In genomic region chr2:196331143-196331542, GRCh38 we compare ENCODE assay signal across 11 cellular contexts.
DNase-seq lines count a peak whose midpoint lies in the region; ATAC-seq lines count a peak whose summit lies in the region.
"Had no signal": no experiment of that assay in that cellular context is flagged by ENCODE, and none has a peak within 500 bp of the region (broad histone marks: within the 10 kb centered on the region; RNA-seq: fewer than 3 reads in every experiment).

No MANE protein-coding gene starts in this region.

- no peak overlapping the region for H3K4me2 ChIP-seq in mesenchymal stem cell (ENCODE audit: low read length, poor library complexity, severe bottlenecking)

- no peak overlapping the region for H2BK15ac ChIP-seq in mesenchymal stem cell (ENCODE audit: low read depth, poor library complexity, severe bottlenecking)

- no peak overlapping the region for H2BK120ac ChIP-seq in mesenchymal stem cell (ENCODE audit: low read depth, low read length)

- H3K27me3 ChIP-seq in mesenchymal stem cell (ENCODE audit: control insufficient read depth in 1 of 2, insufficient read depth in 1 of 2, low read length in 2 of 2) = no peaks in the 10 kb centered on the region

- peak overlapping the region; percentile 48 for H3K9ac ChIP-seq in mesenchymal stem cell (ENCODE audit: low read length)

- no peak for ATAC-seq in GM18517 (IDR thresholded peaks at IDR 0.05; ENCODE audit: unreplicated experiment)
- ATAC-seq: activated T-cell treated with anti-CD3 and anti-CD28 coated beads, Interleukin-2, amount 50 U/mL, for 4 hours had no signal

- peak overlapping the region; percentile 4 to 57 for H3K18ac ChIP-seq in mesenchymal stem cell (ENCODE audit: low read depth in 1 of 2, low read length in 2 of 2)

- H3K9me3 ChIP-seq in mesenchymal stem cell (ENCODE audit: control insufficient read depth, low read length) = no peaks in the 10 kb centered on the region

- H4K91ac ChIP-seq in mesenchymal stem cell (ENCODE audit: low read length) = no peak overlapping the region

- no peak overlapping the region for H2AK5ac ChIP-seq in mesenchymal stem cell (ENCODE audit: low read length, severe bottlenecking)

- H3K27ac ChIP-seq in mesenchymal stem cell (ENCODE audit: low read length, poor library complexity, severe bottlenecking) = no peak overlapping the region
- H3K27ac ChIP-seq in caudate nucleus (ENCODE audit: low read depth, low read length) = no peak overlapping the region
- H3K27ac ChIP-seq: SK-N-MC had no signal

- peak overlapping the region; percentile 29 to 77 for H2BK12ac ChIP-seq in mesenchymal stem cell (ENCODE audit: low read length in 2 of 2)

- DNase-seq in Daoy (ENCODE audit: low read depth) = peak; percentile 72
- peak; percentile 78 for DNase-seq in NCI-H748 (lab: John Stamatoyannopoulos, UW; ENCODE audit: unreplicated experiment)
- DNase-seq in dermis blood vessel endothelial cell = peak; percentile 85
- DNase-seq in mesenchymal stem cell = peak; percentile 69
- no peak for DNase-seq in NK-92 (lab: John Stamatoyannopoulos, UW; ENCODE audit: unreplicated experiment)
- no peak for DNase-seq in hippocampal formation (lab: John Stamatoyannopoulos, UW)
- DNase-seq in caudate nucleus (lab: John Stamatoyannopoulos, UW) = no peak
- DNase-seq: activated T-cell treated with anti-CD3 and anti-CD28 coated beads, Interleukin-2, amount 50 U/mL, for 4 hours; substantia nigra had no signal

- no peak overlapping the region for H2BK5ac ChIP-seq in mesenchymal stem cell (ENCODE audit: low read depth, low read length, poor library complexity, severe bottlenecking)

- H4K8ac ChIP-seq in mesenchymal stem cell (ENCODE audit: low read length) = no peak overlapping the region

- no peaks in the 10 kb centered on the region for H3K79me1 ChIP-seq in mesenchymal stem cell (replicated peaks; ENCODE audit: low read length, poor library complexity, severe bottlenecking)

- H2AFZ ChIP-seq in mesenchymal stem cell (ENCODE audit: low read depth, low read length) = no peak overlapping the region

- H3K36me3 ChIP-seq in mesenchymal stem cell (ENCODE audit: control insufficient read depth in 1 of 2, insufficient read depth in 2 of 2, low read depth in 1 of 2, low read length in 2 of 2) = no peaks in the 10 kb centered on the region

- WGBS in mesenchymal stem cell = 35% methylated on average over 3 of the region's 5 CpGs

- H3K4ac ChIP-seq in mesenchymal stem cell (ENCODE audit: low read depth in 1 of 2, low read length in 2 of 2) = peak overlapping the region in 1 of 2 experiments; percentile 65

- H3K4me1 ChIP-seq in mesenchymal stem cell (ENCODE audit: control insufficient read depth, insufficient read depth, low read depth, low read length) = peaks cover 7% of the 10 kb centered on the region

- H3K4me3 ChIP-seq in mesenchymal stem cell (ENCODE audit: insufficient read depth in 1 of 2, low read depth in 1 of 2, low read length in 2 of 2) = peak overlapping the region in 1 of 2 experiments; percentile 16
- H3K4me3 ChIP-seq: SK-N-MC had no signal

- no peak overlapping the region for H3K14ac ChIP-seq in mesenchymal stem cell (ENCODE audit: low read length in 2 of 2)

- no peak overlapping the region for H3K23ac ChIP-seq in mesenchymal stem cell (ENCODE audit: low read length in 2 of 2)

Comparison
In these comparisons a context has a peak if more than half of its experiments do, and no peak if none do; other contexts are left out.
1. DNase-seq: peak in Daoy (single experiment), NCI-H748 (single experiment), dermis blood vessel endothelial cell (single experiment) and mesenchymal stem cell (single experiment); none in NK-92 (single experiment), hippocampal formation (0 of 2) and caudate nucleus (0 of 61).